35 cellular contexts compared by ENCODE assay signal in genomic region chr7:72272479-72272878, GRCh38.
"Had no signal": no experiment of that assay in that cellular context is flagged by ENCODE, and none has a peak within 500 bp of the region (broad histone marks: within the 10 kb centered on the region; RNA-seq: fewer than 3 reads in every experiment).

No MANE protein-coding gene starts in this region.

- H3K9me3 ChIP-seq: adrenal gland had no signal

- H3K4me3 ChIP-seq: adrenal gland, cardiac muscle cell had no signal

- H3K27ac ChIP-seq: adrenal gland, cardiac muscle cell, WERI-Rb-1 had no signal

- H3K36me3 Mint-ChIP-seq: activated CD4-positive, alpha-beta memory T cell treated with anti-CD3 and anti-CD28 coated beads for 36 hours; activated naive CD4-positive, alpha-beta T cell treated with anti-CD3 and anti-CD28 coated beads, Interleukin-2, amount 50 U/mL, for 72 hours; activated naive CD8-positive, alpha-beta T cell treated with anti-CD3 and anti-CD28 coated beads for 36 hours had no signal

- H3K27me3 Mint-ChIP-seq: activated B cell treated with CpG ODN at 0.5 μM for 24 hours; activated CD4-positive, alpha-beta memory T cell treated with anti-CD3 and anti-CD28 coated beads for 36 hours; activated CD4-positive, alpha-beta T cell treated with anti-CD3 and anti-CD28 coated beads, Interleukin-2, amount 10 ng/mL, durations not matched to agents 24 days and 14 days; activated CD8-positive, alpha-beta T cell treated with anti-CD3 and anti-CD28 coated beads for 36 hours; activated naive CD8-positive, alpha-beta T cell treated with anti-CD3 and anti-CD28 coated beads for 36 hours; activated T-helper 17 cell treated with anti-CD3 and anti-CD28 coated beads, Interleukin-2, amount 50 U/mL, for 72 hours; central memory CD8-positive, alpha-beta T cell had no signal

- DNase-seq: activated B cell treated with CpG ODN at 0.5 μM for 24 hours; activated CD4-positive, alpha-beta memory T cell treated with anti-CD3 and anti-CD28 coated beads for 36 hours; activated CD4-positive, alpha-beta T cell treated with anti-CD3 and anti-CD28 coated beads for 4 hours; activated CD4-positive, alpha-beta T cell treated with anti-CD3 and anti-CD28 coated beads, Interleukin-2, amount 10 ng/mL, durations not matched to agents 24 days and 14 days; activated CD4-positive, alpha-beta T cell treated with anti-CD3 and anti-CD28 coated beads, Interleukin-2, amount 50 U/mL, for 1 hour; activated CD4-positive, alpha-beta T cell treated with anti-CD3 and anti-CD28 coated beads, Interleukin-2, amount 50 U/mL, for 4 hours; activated CD4-positive, CD25-positive, alpha-beta regulatory T cell treated with anti-CD3 and anti-CD28 coated beads, Interleukin-2, amount 50 U/mL, for 72 hours; activated CD8-positive, alpha-beta memory T cell treated with anti-CD3 and anti-CD28 coated beads, Interleukin-2, amount 50 U/mL, for 4 hours; activated CD8-positive, alpha-beta T cell treated with anti-CD3 and anti-CD28 coated beads for 36 hours; activated effector memory CD4-positive, alpha-beta T cell treated with anti-CD3 and anti-CD28 coated beads, Interleukin-2, amount 50 U/mL, for 16 hours; activated gamma-delta T cell treated with Interleukin-2 at 50 U/mL for 16 hours; activated naive CD4-positive, alpha-beta T cell; activated naive CD4-positive, alpha-beta T cell treated with anti-CD3 and anti-CD28 coated beads for 36 hours; activated naive CD4-positive, alpha-beta T cell treated with anti-CD3 and anti-CD28 coated beads, Interleukin-2, amount 50 U/mL, for 16 hours; activated naive CD8-positive, alpha-beta T cell treated with anti-CD3 and anti-CD28 coated beads for 36 hours; activated T-cell treated with anti-CD3 and anti-CD28 coated beads for 4 hours; activated T-cell treated with anti-CD3 and anti-CD28 coated beads, Interleukin-2, amount 50 U/mL, for 1 hour; activated T-cell treated with anti-CD3 and anti-CD28 coated beads, Interleukin-2, amount 50 U/mL, for 4 hours; activated T-cell treated with anti-CD3 and anti-CD28 coated beads, Interleukin-2, amount 50 U/mL, for 72 hours; adrenal gland; amniotic stem cell; aorta; cerebellar nuclear complex; T-helper 1 cell; T-helper 2 cell; T-helper 9 cell; WERI-Rb-1 had no signal

- H3K36me3 ChIP-seq: adrenal gland, cardiac muscle cell, WERI-Rb-1 had no signal

- H3K4me1 ChIP-seq: adrenal gland had no signal

- H3K27ac Mint-ChIP-seq: activated B cell treated with CpG ODN at 0.5 μM for 24 hours; activated CD4-positive, alpha-beta memory T cell treated with anti-CD3 and anti-CD28 coated beads for 36 hours; activated CD4-positive, alpha-beta T cell treated with anti-CD3 and anti-CD28 coated beads, Interleukin-2, amount 10 ng/mL, durations not matched to agents 24 days and 14 days; activated CD8-positive, alpha-beta T cell treated with anti-CD3 and anti-CD28 coated beads for 36 hours; activated naive CD4-positive, alpha-beta T cell treated with anti-CD3 and anti-CD28 coated beads for 36 hours; activated naive CD4-positive, alpha-beta T cell treated with anti-CD3 and anti-CD28 coated beads, Interleukin-2, amount 50 U/mL, for 72 hours; activated naive CD8-positive, alpha-beta T cell treated with anti-CD3 and anti-CD28 coated beads for 36 hours; activated T-cell treated with anti-CD3 and anti-CD28 coated beads, Interleukin-2, amount 50 U/mL, for 72 hours; activated T-helper 1 cell treated with anti-CD3 and anti-CD28 coated beads, Interleukin-12 subunit alpha, Interleukin-12 subunit beta, Interleukin-2, Interleukin-4 antibody, amounts not matched to agents 30 ng/mL and 10 ng/mL and 1 ng/mL, durations not matched to agents 14 hours and 24 hours and 36 hours; activated T-helper 17 cell treated with anti-CD3 and anti-CD28 coated beads, Interleukin-2, amount 50 U/mL, for 72 hours; brain; T-helper 1 cell treated with Interleukin-12 subunit alpha and Interleukin-12 subunit beta and Interleukin-4 antibody, amounts not matched to agents 30 μg/mL and 1 μg/mL, for 36 hours; T-helper 2 cell treated with Interferon-gamma antibody and Interleukin-4, amounts not matched to agents 5 μg/mL and 100 μg/mL, for 36 hours had no signal

- H3K27me3 ChIP-seq: adrenal gland, cardiac muscle cell had no signal

- H3K4me3 Mint-ChIP-seq: activated B cell treated with CpG ODN at 0.5 μM for 24 hours; activated CD4-positive, alpha-beta memory T cell treated with anti-CD3 and anti-CD28 coated beads for 36 hours; activated CD4-positive, alpha-beta T cell treated with anti-CD3 and anti-CD28 coated beads, Interleukin-2, amount 10 ng/mL, durations not matched to agents 24 days and 14 days; activated CD8-positive, alpha-beta T cell treated with anti-CD3 and anti-CD28 coated beads for 36 hours; activated naive CD4-positive, alpha-beta T cell treated with anti-CD3 and anti-CD28 coated beads for 36 hours; activated naive CD8-positive, alpha-beta T cell treated with anti-CD3 and anti-CD28 coated beads for 36 hours; activated T-cell treated with anti-CD3 and anti-CD28 coated beads, Interleukin-2, amount 50 U/mL, for 4 hours; activated T-cell treated with anti-CD3 and anti-CD28 coated beads, Interleukin-2, amount 50 U/mL, for 72 hours; activated T-helper 1 cell treated with anti-CD3 and anti-CD28 coated beads, Interleukin-12 subunit alpha, Interleukin-12 subunit beta, Interleukin-2, Interleukin-4 antibody, amounts not matched to agents 30 ng/mL and 10 ng/mL and 1 ng/mL, durations not matched to agents 14 hours and 24 hours and 36 hours; activated T-helper 17 cell treated with anti-CD3 and anti-CD28 coated beads, Interleukin-2, amount 50 U/mL, for 72 hours; brain; central memory CD8-positive, alpha-beta T cell; T-helper 1 cell treated with Interleukin-12 subunit alpha and Interleukin-12 subunit beta and Interleukin-4 antibody, amounts not matched to agents 30 μg/mL and 1 μg/mL, for 36 hours; T-helper 2 cell treated with Interferon-gamma antibody and Interleukin-4, amounts not matched to agents 5 μg/mL and 100 μg/mL, for 36 hours had no signal

- H3K4me1 Mint-ChIP-seq: activated B cell treated with CpG ODN at 0.5 μM for 24 hours; activated CD4-positive, alpha-beta T cell treated with anti-CD3 and anti-CD28 coated beads, Interleukin-2, amount 10 ng/mL, durations not matched to agents 24 days and 14 days; activated naive CD8-positive, alpha-beta T cell treated with anti-CD3 and anti-CD28 coated beads for 36 hours; activated T-helper 17 cell treated with anti-CD3 and anti-CD28 coated beads, Interleukin-2, amount 50 U/mL, for 72 hours; brain; central memory CD8-positive, alpha-beta T cell had no signal
